In genomic region chr11:94737171-94737611, GRCh38 we compare ENCODE assay signal across 13 cellular contexts. TPM values are rescaled to one million over a fixed set of nuclear protein-coding genes. Genes with fewer than 3 reads are reported as not detected.
DNase-seq lines count a peak whose midpoint lies in the region; TF ChIP-seq lines count a peak whose summit lies in the region.
"Had no signal": no experiment of that assay in that cellular context is flagged by ENCODE, and none has a peak within 500 bp of the region (broad histone marks: within the 10 kb centered on the region; RNA-seq: fewer than 3 reads in every experiment).

No MANE protein-coding gene starts in this region.

- peaks cover 35% of the 10 kb centered on the region for H3K4me1 ChIP-seq in endodermal cell (ENCODE audit: control insufficient read depth, insufficient read depth, low read length)

- peak; percentile 66 for DNase-seq in H4 (ENCODE audit: low spot score)
- DNase-seq in NCI-H446 treated with DMSO at 0.1 percent for 48 hours (lab: John Stamatoyannopoulos, UW), result peak; percentile 74
- DNase-seq in endodermal cell, result no peak
- DNase-seq in renal cortical epithelial cell (ENCODE audit: low read depth), result peak; percentile 81
- no peak for DNase-seq in SIG-M5 (lab: John Stamatoyannopoulos, UW)
- no peak for DNase-seq in stimulated activated CD4-positive, alpha-beta T cell treated with anti-CD3 and anti-CD28 coated beads, Interleukin-12 subunit alpha, Interleukin-12 subunit beta, amount 100 ng/mL, for 4 hours
- no peak for DNase-seq in activated naive CD4-positive, alpha-beta T cell (lab: John Stamatoyannopoulos, UW)
- DNase-seq: glutamatergic neuron, left cardiac atrium, NCI-H1092 treated with DMSO at 0.1 percent for 48 hours, nephron progenitor cell had no signal

- H3K9ac ChIP-seq in endodermal cell (ENCODE audit: extremely low read depth, low read length, poor library complexity, severe bottlenecking), result no peak overlapping the region

- H3K36me3 Mint-ChIP-seq in endodermal cell (ENCODE audit: low read depth), result no peaks in the 10 kb centered on the region

- TF ChIP-seq CTCF in endodermal cell (conservative IDR thresholded peaks at IDR 0.05), result no peak

- H3K27ac Mint-ChIP-seq in endodermal cell, result peak overlapping the region; percentile 6
- H3K27ac Mint-ChIP-seq: dendritic cell treated with granulocyte-macrophage colony-stimulating factor and Interleukin-4, amounts not matched to agents 40 ng/mL and 50 ng/mL, for 4 days; nephron progenitor cell had no signal

- WGBS in endodermal cell (ENCODE audit: insufficient coverage in 1 of 2, insufficient read length in 1 of 2), 2 experiments, result 86% methylated on average over 1 to 2 of the region's 2 CpGs

- no peak overlapping the region for H3K4me3 Mint-ChIP-seq in endodermal cell
- H3K4me3 Mint-ChIP-seq: dendritic cell treated with granulocyte-macrophage colony-stimulating factor and Interleukin-4, amounts not matched to agents 40 ng/mL and 50 ng/mL, for 4 days; nephron progenitor cell had no signal

- H3K9me3 Mint-ChIP-seq in endodermal cell, result no peaks in the 10 kb centered on the region
- H3K9me3 Mint-ChIP-seq: dendritic cell treated with granulocyte-macrophage colony-stimulating factor and Interleukin-4, amounts not matched to agents 40 ng/mL and 50 ng/mL, for 4 days; nephron progenitor cell had no signal

- no peak overlapping the region for H3K27ac ChIP-seq in endodermal cell (ENCODE audit: low read depth, low read length)
- H3K27ac ChIP-seq: VCaP had no signal

- H3K9me3 ChIP-seq in endodermal cell (ENCODE audit: control insufficient read depth, low read length), result no peaks in the 10 kb centered on the region

- H3K36me3 ChIP-seq in endodermal cell (ENCODE audit: control insufficient read depth, insufficient read depth, low read length), result no peaks in the 10 kb centered on the region

- peaks cover 14% of the 10 kb centered on the region for H3K27me3 Mint-ChIP-seq in endodermal cell (ENCODE audit: insufficient read depth)

- H3K27me3 ChIP-seq in endodermal cell (ENCODE audit: control insufficient read depth, insufficient read depth, low read length, poor library complexity, severe bottlenecking), result peaks cover 11% of the 10 kb centered on the region

- peaks cover 52% of the 10 kb centered on the region for H3K4me1 Mint-ChIP-seq in endodermal cell

- H3K4me3 ChIP-seq in endodermal cell (ENCODE audit: low read length), result no peak overlapping the region

RNA-seq across cellular contexts. Expression of gene AMOTL1, which starts 31.0 kb away (rescaled TPM):
- total RNA-seq in H4 (2014; rRNA removed; shearing (Covaris generic)), result 1.5 and 2.6 TPM in 2 replicates
- total RNA-seq in endodermal cell, result 10 to 100 TPM; 45.0 to 60.0 TPM
- 30.1 TPM for polyA plus RNA-seq in endodermal cell (2013, experiment 1 of 2)
- polyA plus RNA-seq in endodermal cell (2013, experiment 2 of 2), result 33.0 TPM
- total RNA-seq in renal cortical epithelial cell, result 32.6 and 51.2 TPM in 2 replicates

Comparison
In these comparisons a context has a peak if more than half of its experiments do, and no peak if none do; other contexts are left out.
1. DNase-seq: peak in H4 (single experiment), NCI-H446 treated with DMSO at 0.1 percent for 48 hours (single experiment) and renal cortical epithelial cell (single experiment); none in endodermal cell (single experiment), SIG-M5 (single experiment), stimulated activated CD4-positive, alpha-beta T cell treated with anti-CD3 and anti-CD28 coated beads, Interleukin-12 subunit alpha, Interleukin-12 subunit beta, amount 100 ng/mL, for 4 hours (single experiment) and activated naive CD4-positive, alpha-beta T cell (0 of 4).